20 cellular contexts compared by ENCODE assay signal in the genomic region with DNA sequence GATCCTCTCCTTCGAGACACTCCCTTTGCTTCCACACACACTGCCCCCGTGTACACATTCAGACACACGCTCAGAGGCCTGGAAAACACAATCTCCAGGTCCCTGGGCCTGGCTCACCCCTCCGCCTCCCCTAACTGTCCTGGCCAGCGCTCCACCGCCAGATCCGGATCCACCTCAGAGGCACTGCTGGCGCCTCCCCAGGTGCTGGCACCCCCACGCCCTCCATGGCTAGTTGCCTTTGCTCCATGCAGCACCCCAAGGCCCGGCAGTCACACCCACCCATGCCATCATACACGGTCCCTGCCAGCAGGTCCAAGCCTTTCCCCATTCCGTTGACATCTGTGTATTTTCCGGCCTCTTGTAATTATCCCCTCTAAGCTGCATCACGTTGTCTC. TPM values are rescaled to one million over a fixed set of nuclear protein-coding genes. Genes with fewer than 3 reads are reported as not detected.
A peak's percentile ranks its signal among the peaks of the same experiment; 100 is the strongest.
DNase-seq lines count a peak whose midpoint lies in the region; ATAC-seq and TF ChIP-seq lines count a peak whose summit lies in the region.
"Had no signal": no experiment of that assay in that cellular context is flagged by ENCODE, and none has a peak within 500 bp of the region (broad histone marks: within the 10 kb centered on the region; RNA-seq: fewer than 3 reads in every experiment).

No MANE protein-coding gene starts in this region.

- CTCF ChIA-PET in naive thymus-derived CD4-positive, alpha-beta T cell (lab: Charles Lee), result no interaction called here

- TF ChIP-seq POLR2A in right lobe of liver (IDR thresholded peaks at IDR 0.05), result no peak

- POLR2A ChIA-PET in naive thymus-derived CD4-positive, alpha-beta T cell (lab: Charles Lee), result no interaction called here

- 0 out of 2 replicates have a peak overlapping the region, but pooled peaks have one; percentile 20 for H3K4me3 ChIP-seq in HUES64 (ENCODE audit: low read length)
- peak overlapping the region; percentile 6 for H3K4me3 ChIP-seq in colonic mucosa
- H3K4me3 ChIP-seq in right lobe of liver, result peak overlapping the region in 2 of 3 donors; percentile 40 to 45
- H3K4me3 ChIP-seq in skin epidermis, result peak overlapping the region; percentile 24 to 44 (median 30)
- H3K4me3 ChIP-seq in naive thymus-derived CD4-positive, alpha-beta T cell (ENCODE audit: low read length), result no peak overlapping the region
- H3K4me3 ChIP-seq: GM23248, thyroid gland had no signal

- H3K36me3 Mint-ChIP-seq in naive thymus-derived CD4-positive, alpha-beta T cell, result no peaks in the 10 kb centered on the region
- H3K36me3 Mint-ChIP-seq: CD4-positive, CD25-positive, alpha-beta regulatory T cell had no signal

- H3K27me3 Mint-ChIP-seq in naive thymus-derived CD4-positive, alpha-beta T cell, result peaks cover 9 to 63% (median 44%) of the 10 kb centered on the region in 5 donors

- no peak overlapping the region for H3K4me3 Mint-ChIP-seq in naive thymus-derived CD4-positive, alpha-beta T cell
- H3K4me3 Mint-ChIP-seq: activated CD4-positive, alpha-beta T cell treated with anti-CD3 and anti-CD28 coated beads, Interleukin-2, amount 10 ng/mL, durations not matched to agents 7 days and 5 days; CD4-positive, CD25-positive, alpha-beta regulatory T cell had no signal

- intact Hi-C loops in colonic mucosa (cut with DNase I) (no loop called here), right lobe of liver (cut with DNase I) (no loop called here)
- intact Hi-C loops in naive thymus-derived CD4-positive, alpha-beta T cell (cut with micrococcal nuclease), result no loop called here

- TF ChIP-seq CTCF in colonic mucosa (IDR thresholded peaks at IDR 0.05) (no peak), right lobe of liver (IDR thresholded peaks at IDR 0.05) (no peak)

- H3K9me3 ChIP-seq in HUES64 (ENCODE audit: insufficient read depth, low read depth, low read length) (no peaks in the 10 kb centered on the region), colonic mucosa (no peaks in the 10 kb centered on the region), right lobe of liver (no peaks in the 10 kb centered on the region)
- no peaks in the 10 kb centered on the region for H3K9me3 ChIP-seq in naive thymus-derived CD4-positive, alpha-beta T cell (ENCODE audit: control insufficient read depth in 2 of 3, low read length in 3 of 3)
- H3K9me3 ChIP-seq: thyroid gland had no signal

- H3K9me3 Mint-ChIP-seq in naive thymus-derived CD4-positive, alpha-beta T cell, result no peaks in the 10 kb centered on the region
- H3K9me3 Mint-ChIP-seq: activated CD4-positive, alpha-beta T cell treated with anti-CD3 and anti-CD28 coated beads, Interleukin-2, amount 10 ng/mL, durations not matched to agents 7 days and 5 days; CD4-positive, CD25-positive, alpha-beta regulatory T cell had no signal

- ATAC-seq in right lobe of liver, result peak in 2 of 4 donors; percentile 7 to 15
- no peak for ATAC-seq in naive thymus-derived CD4-positive, alpha-beta T cell

- H3K4me1 ChIP-seq in HUES64 (ENCODE audit: insufficient read depth, low read length) (peaks cover 23% of the 10 kb centered on the region), colonic mucosa (no peaks in the 10 kb centered on the region), right lobe of liver (peaks cover 0 to 26% (median 13%) of the 10 kb centered on the region in 4 donors)
- H3K4me1 ChIP-seq in naive thymus-derived CD4-positive, alpha-beta T cell (ENCODE audit: control insufficient read depth in 2 of 2, insufficient read depth in 2 of 2, low read length in 2 of 2), result no peaks in the 10 kb centered on the region

- H3K27me3 ChIP-seq in HUES64 (ENCODE audit: insufficient read depth, low read length), result no peaks in the 10 kb centered on the region
- H3K27me3 ChIP-seq in colonic mucosa, result no peaks in the 10 kb centered on the region
- H3K27me3 ChIP-seq in right lobe of liver, result no peaks in the 10 kb centered on the region
- no peaks in the 10 kb centered on the region for H3K27me3 ChIP-seq in naive thymus-derived CD4-positive, alpha-beta T cell (ENCODE audit: control insufficient read depth in 2 of 2, insufficient read depth in 2 of 2, low read length in 2 of 2)
- H3K27me3 ChIP-seq: thyroid gland had no signal

- H3K27ac Mint-ChIP-seq in naive thymus-derived CD4-positive, alpha-beta T cell, result no peak overlapping the region
- H3K27ac Mint-ChIP-seq: activated CD4-positive, alpha-beta T cell treated with anti-CD3 and anti-CD28 coated beads, Interleukin-2, amount 10 ng/mL, durations not matched to agents 7 days and 5 days; CD4-positive, CD25-positive, alpha-beta regulatory T cell had no signal

- H3K4me1 Mint-ChIP-seq in naive thymus-derived CD4-positive, alpha-beta T cell, result peaks cover 0 to 10% (median 4%) of the 10 kb centered on the region in 7 donors

- H3K9ac ChIP-seq in HUES64 (ENCODE audit: low read depth, low read length), result peak overlapping the region; percentile 46; the same call in 1 of the 2 replicates
- peak overlapping the region in 1 of 2 donors; percentile 51 for H3K9ac ChIP-seq in colonic mucosa (ENCODE audit: low read depth in 2 of 2, low read length in 2 of 2)
- H3K9ac ChIP-seq: GM23248 had no signal

- WGBS in HUES64, result 92% methylated on average over 14 of the region's 14 CpGs
- WGBS in right lobe of liver (ENCODE audit: insufficient coverage, low coverage, low lambda C conversion rate, missing lambda C conversion rate), result 48% methylated on average over 12 of the region's 14 CpGs

- DNase-seq in colonic mucosa, result no peak
- DNase-seq in right lobe of liver, result no peak
- no peak for DNase-seq in SIG-M5 treated with dmso at 0.1 percent for 504 hours (lab: John Stamatoyannopoulos, UW; ENCODE audit: unreplicated experiment)
- DNase-seq in stimulated activated CD4-positive, alpha-beta T cell treated with anti-CD3 and anti-CD28 coated beads, Interleukin-4, amount 100 ng/mL, for 24 hours, result no peak
- no peak for DNase-seq in naive thymus-derived CD4-positive, alpha-beta T cell
- no peak for DNase-seq in stimulated activated CD8-positive, alpha-beta memory T cell treated with anti-CD3 and anti-CD28 coated beads, Interleukin-4, amount 100 ng/mL, for 48 hours
- DNase-seq: ACHN; activated CD4-positive, alpha-beta T cell treated with anti-CD3 and anti-CD28 coated beads, Interleukin-2, amount 10 ng/mL, durations not matched to agents 7 days and 5 days; activated gamma-delta T cell treated with Interleukin-2 at 50 U/mL for 16 hours; anterior cingulate cortex; CD4-positive, CD25-positive, alpha-beta regulatory T cell; DMS79 treated with DMSO at 0.1 percent for 48 hours; GM23248; NCI-H1694 treated with DMSO at 0.1 percent for 48 hours; NCI-H446; stimulated activated CD4-positive, alpha-beta T cell treated with anti-CD3 and anti-CD28 coated beads, Interleukin-12 subunit alpha, Interleukin-12 subunit beta, amount 100 ng/mL, for 4 hours; SW 1271 had no signal

- H3K27ac ChIP-seq in HUES64 (ENCODE audit: low read depth, low read length), result peak overlapping the region; percentile 51
- no peak overlapping the region for H3K27ac ChIP-seq in colonic mucosa
- H3K27ac ChIP-seq in right lobe of liver, result peak overlapping the region in 2 of 3 donors; percentile 51 to 73
- H3K27ac ChIP-seq in skin epidermis, result peak overlapping the region in 20 of 21 experiments; percentile 37 to 88 (median 78)
- no peak overlapping the region for H3K27ac ChIP-seq in naive thymus-derived CD4-positive, alpha-beta T cell (ENCODE audit: low read depth, low read length)
- H3K27ac ChIP-seq: GM23248, thyroid gland had no signal

- H3K36me3 ChIP-seq in HUES64 (ENCODE audit: insufficient read depth, low read length) (peaks cover 36% of the 10 kb centered on the region), colonic mucosa (no peaks in the 10 kb centered on the region), right lobe of liver (peaks cover 0 to 17% (median 6%) of the 10 kb centered on the region in 4 donors)
- no peaks in the 10 kb centered on the region for H3K36me3 ChIP-seq in naive thymus-derived CD4-positive, alpha-beta T cell (ENCODE audit: control insufficient read depth in 2 of 3, insufficient read depth in 3 of 3, low read length in 3 of 3)
- H3K36me3 ChIP-seq: thyroid gland had no signal

RNA-seq across cellular contexts. Expression of a gene that starts 11.1 kb away (rescaled TPM):
- 26.6 TPM for polyA plus RNA-seq in HUES64 (2013, experiment 1 of 2)
- polyA plus RNA-seq in HUES64 (2013, experiment 2 of 2), result 23.0 TPM
- 1 to 10 TPM; 3.7 to 7.1 TPM for total RNA-seq in colonic mucosa
- total RNA-seq in right lobe of liver, result 10 to 100 TPM; 20.7 to 67.1 (median 50.7) TPM
- under 1 TPM in 3 of 5 experiments, not detected in 2; 0.02 to 0.98 (median 0.03) TPM for total RNA-seq in naive thymus-derived CD4-positive, alpha-beta T cell
- under 1 TPM in 1 of 2 donors, not detected in 1; 0.22 TPM for polyA plus RNA-seq in naive thymus-derived CD4-positive, alpha-beta T cell
- polyA plus RNA-seq: CD4-positive, CD25-positive, alpha-beta regulatory T cell; GM23248 had no signal

RNA-seq across cellular contexts. Expression of a gene that starts 40.2 kb away (rescaled TPM):
- polyA plus RNA-seq in HUES64 (2013, experiment 1 of 2), result 29.2 TPM
- polyA plus RNA-seq in HUES64 (2013, experiment 2 of 2), result 29.4 TPM
- 10 to 100 TPM; 14.1 to 16.5 TPM for total RNA-seq in colonic mucosa
- 1 to 10 TPM; 3.6 to 9.4 (median 6.9) TPM for total RNA-seq in right lobe of liver
- total RNA-seq in naive thymus-derived CD4-positive, alpha-beta T cell, result 10 to 100 TPM in 4 of 5 experiments, 1 to 10 TPM in 1; 9.8 to 27.2 (median 19.7) TPM
- polyA plus RNA-seq in naive thymus-derived CD4-positive, alpha-beta T cell, result 10 to 100 TPM; 12.3 to 23.3 TPM

Comparison
In these comparisons a context has a peak if more than half of its experiments do, and no peak if none do; other contexts are left out.
1. H3K27ac ChIP-seq: peak in HUES64 (single experiment), right lobe of liver (2 of 3) and skin epidermis (20 of 21); none in colonic mucosa (single experiment) and naive thymus-derived CD4-positive, alpha-beta T cell (single experiment).